ENCODE assay signal across 8 cellular contexts in genomic region chr11:68750197-68750987, GRCh38. TPM values are rescaled to one million over a fixed set of nuclear protein-coding genes. Genes with fewer than 3 reads are reported as not detected.
DNase-seq lines count a peak whose midpoint lies in the region; ATAC-seq, FAIRE-seq and TF ChIP-seq lines count a peak whose summit lies in the region.

No MANE protein-coding gene starts in this region.

- no peaks in the 10 kb centered on the region for H3K9me3 ChIP-seq in pancreas

- H3K4me3 ChIP-seq in H7 (ENCODE audit: insufficient read depth, low read depth, low read length) (peak overlapping the region; percentile 63), pancreas (peak overlapping the region in 1 of 4 donors; percentile 63)

- no peaks in the 10 kb centered on the region for H3K27me3 Mint-ChIP-seq in effector memory CD8-positive, alpha-beta T cell

- TF ChIP-seq CTCF in pancreas (IDR thresholded peaks at IDR 0.05), result no peak

- WGBS in pancreas, 2 donors, result 76 to 79% methylated on average over 63 to 74 of the region's 74 CpGs

- H3K9me3 Mint-ChIP-seq in effector memory CD8-positive, alpha-beta T cell, result no peaks in the 10 kb centered on the region

- H3K27me3 ChIP-seq in H7 (ENCODE audit: control insufficient read depth, insufficient read depth, low read length) (no peaks in the 10 kb centered on the region), pancreas (no peaks in the 10 kb centered on the region)

- H3K36me3 ChIP-seq in H7 (replicated peaks; ENCODE audit: control insufficient read depth, insufficient read depth, low read length) (peaks cover 16% of the 10 kb centered on the region), pancreas (no peaks in the 10 kb centered on the region)

- peaks cover 4% of the 10 kb centered on the region for H3K36me3 Mint-ChIP-seq in effector memory CD8-positive, alpha-beta T cell (ENCODE audit: insufficient read depth)

- FAIRE-seq in pancreas (lab: Jason Lieb, UNC), result no peak

- peak; percentile 94 for DNase-seq in H7
- peak in 3 of 5 experiments; percentile 6 to 22 (median 11) for DNase-seq in T-helper 2 cell
- peak in 2 of 3 experiments; percentile 2 to 11 for DNase-seq in effector memory CD8-positive, alpha-beta T cell
- DNase-seq in pancreas, result peak in 5 of 6 donors; percentile 10 to 84 (median 35)
- no peak for DNase-seq in effector CD8-positive, alpha-beta T cell (lab: John Stamatoyannopoulos, UW)
- no peak for DNase-seq in SHP77 (lab: John Stamatoyannopoulos, UW)

- no peak overlapping the region for H3K27ac ChIP-seq in pancreas

- H3K4me1 Mint-ChIP-seq in effector memory CD8-positive, alpha-beta T cell (ENCODE audit: low read depth in 2 of 2), result peaks cover 3 to 9% of the 10 kb centered on the region in 2 donors

- peaks cover 0 to 5% (median 0%) of the 10 kb centered on the region in 3 donors for H3K4me1 ChIP-seq in pancreas

- intact Hi-C loops in pancreas (cut with DNase I), result no loop called here

- H3K27ac Mint-ChIP-seq in effector memory CD8-positive, alpha-beta T cell, result peak overlapping the region; percentile 11 to 50

- peak; percentile 24 for ATAC-seq in effector memory CD8-positive, alpha-beta T cell (replicated peaks)
- ATAC-seq in pancreas, result no peak
- no peak for ATAC-seq in GM18867 (IDR thresholded peaks at IDR 0.05; ENCODE audit: unreplicated experiment)
- no peak for ATAC-seq in GM21360 (IDR thresholded peaks at IDR 0.05; ENCODE audit: unreplicated experiment)

- peak overlapping the region; percentile 61 to 69 for H3K4me3 Mint-ChIP-seq in effector memory CD8-positive, alpha-beta T cell

RNA-seq across cellular contexts. Expression of gene TESMIN, which starts 0.9 kb away (rescaled TPM):
- total RNA-seq in H7 (2014; rRNA removed; shearing (Covaris generic)), result 63.7 and 91.0 TPM in 2 replicates
- total RNA-seq in pancreas, result 1 to 10 TPM; 1.4 to 3.6 (median 1.8) TPM
- 1 to 10 TPM; 1.9 to 2.3 TPM for polyA plus RNA-seq in pancreas

Comparison
In these comparisons a context has a peak if more than half of its experiments do, and no peak if none do; other contexts are left out.
1. DNase-seq: peak in H7 (single experiment), T-helper 2 cell (3 of 5), effector memory CD8-positive, alpha-beta T cell (2 of 3) and pancreas (5 of 6); none in effector CD8-positive, alpha-beta T cell (single experiment) and SHP77 (0 of 2).
2. RNA of gene TESMIN, which starts 0.9 kb away (total RNA-seq): 63.7 to 91.0 TPM in H7; 1.4 to 3.6 TPM in pancreas; every median in the first group is over 10 times any median in the second.